Comparison of ENCODE assay signal across 12 cellular contexts in the genomic region with DNA sequence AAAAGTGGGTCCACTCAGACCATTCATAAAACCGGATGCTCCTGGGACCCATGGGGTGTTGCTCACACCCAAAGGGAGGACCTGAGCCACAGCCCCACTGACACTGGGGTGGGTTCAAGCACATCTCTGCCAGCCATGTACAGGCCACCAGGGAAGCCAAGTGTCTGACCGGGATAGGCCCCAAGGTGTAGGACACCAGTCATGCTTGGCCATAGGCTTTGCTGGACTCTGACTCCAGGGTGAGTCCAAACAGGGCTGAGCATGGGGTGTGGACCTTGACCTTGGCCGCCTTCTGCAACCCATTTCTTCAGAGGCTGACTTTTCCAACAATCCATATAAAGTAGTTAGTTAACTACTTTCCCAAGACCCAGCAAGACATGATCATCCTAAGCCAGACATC. TPM values are rescaled to one million over a fixed set of nuclear protein-coding genes. Genes with fewer than 3 reads are reported as not detected.
A peak's percentile ranks its signal among the peaks of the same experiment; 100 is the strongest.
DNase-seq lines count a peak whose midpoint lies in the region; TF ChIP-seq lines count a peak whose summit lies in the region.
"Had no signal": no experiment of that assay in that cellular context is flagged by ENCODE, and none has a peak within 500 bp of the region (broad histone marks: within the 10 kb centered on the region; RNA-seq: fewer than 3 reads in every experiment).

No MANE protein-coding gene starts in this region.

- TF ChIP-seq CTCF in Peyer's patch (IDR thresholded peaks at IDR 0.05): no peak
- TF ChIP-seq CTCF in left ventricle myocardium inferior (IDR thresholded peaks at IDR 0.05; ENCODE audit: borderline replicate concordance): no peak
- no peak for TF ChIP-seq CTCF in GM20000 (IDR thresholded peaks at IDR 0.05; ENCODE audit: extremely low read depth, missing control alignments)

- H3K79me1 ChIP-seq in trophoblast cell (ENCODE audit: low read length): peaks cover 9% of the 10 kb centered on the region

- no peak overlapping the region for H3K9ac ChIP-seq in trophoblast cell (ENCODE audit: low read length)

- no peak for TF ChIP-seq POLR2A in Peyer's patch (IDR thresholded peaks at IDR 0.05)

- H3K27ac ChIP-seq in CD4-positive, alpha-beta memory T cell (ENCODE audit: low read depth, low read length): no peak overlapping the region
- H3K27ac ChIP-seq in Peyer's patch (no peak overlapping the region), left ventricle myocardium inferior (replicated peaks) (peak overlapping the region; percentile 15), trophoblast cell (ENCODE audit: low read depth, low read length) (no peak overlapping the region)

- no peak overlapping the region for H2AFZ ChIP-seq in trophoblast cell (ENCODE audit: insufficient read depth, low read length, poor library complexity)

- H3K18ac ChIP-seq in trophoblast cell (ENCODE audit: low read length): no peak overlapping the region

- no peaks in the 10 kb centered on the region for H3K9me3 ChIP-seq in CD4-positive, alpha-beta memory T cell (ENCODE audit: control insufficient read depth in 1 of 2, low read length in 2 of 2)
- H3K9me3 ChIP-seq in Peyer's patch: no peaks in the 10 kb centered on the region
- H3K9me3 ChIP-seq in left ventricle myocardium inferior (replicated peaks): no peaks in the 10 kb centered on the region
- peaks cover 3% of the 10 kb centered on the region for H3K9me3 ChIP-seq in trophoblast cell (ENCODE audit: insufficient read depth, low read depth, low read length)

- peak overlapping the region; percentile 7 for H3K14ac ChIP-seq in trophoblast cell (ENCODE audit: low read length)

- H3K9me3 Mint-ChIP-seq in CD4-positive, alpha-beta memory T cell: no peaks in the 10 kb centered on the region

- no peaks in the 10 kb centered on the region for H3K36me3 Mint-ChIP-seq in CD4-positive, alpha-beta memory T cell

- no peak overlapping the region for H2BK120ac ChIP-seq in trophoblast cell (ENCODE audit: insufficient read depth, low read length, poor library complexity)

- no peak overlapping the region for H3K4me3 ChIP-seq in CD4-positive, alpha-beta memory T cell (ENCODE audit: low read length in 2 of 2)
- H3K4me3 ChIP-seq in Peyer's patch: no peak overlapping the region
- H3K4me3 ChIP-seq in left ventricle myocardium inferior: no peak overlapping the region
- H3K4me3 ChIP-seq in trophoblast cell (ENCODE audit: low read depth, low read length): peak overlapping the region; percentile 41

- H3K27me3 ChIP-seq in CD4-positive, alpha-beta memory T cell (ENCODE audit: insufficient read depth, low read length): no peaks in the 10 kb centered on the region
- H3K27me3 ChIP-seq in Peyer's patch (no peaks in the 10 kb centered on the region), left ventricle myocardium inferior (ENCODE audit: low read depth) (no peaks in the 10 kb centered on the region), trophoblast cell (ENCODE audit: insufficient read depth, low read length) (no peaks in the 10 kb centered on the region)

- no peaks in the 10 kb centered on the region for H3K27me3 Mint-ChIP-seq in CD4-positive, alpha-beta memory T cell
- H3K27me3 Mint-ChIP-seq: activated CD4-positive, alpha-beta T cell treated with anti-CD3 and anti-CD28 coated beads for 36 hours had no signal

- peak overlapping the region; percentile 4 for H4K91ac ChIP-seq in trophoblast cell (ENCODE audit: low read depth, low read length)

- intact Hi-C loops in CD4-positive, alpha-beta memory T cell (cut with micrococcal nuclease): loop anchor here (1.0 kb wide), 1 partner anchor 33 kb away; no protein-coding TSS in a partner anchor
- intact Hi-C loops in left ventricle myocardium inferior (cut with micrococcal nuclease): no loop called here

- no peak overlapping the region for H3K4me3 Mint-ChIP-seq in CD4-positive, alpha-beta memory T cell
- H3K4me3 Mint-ChIP-seq: activated CD4-positive, alpha-beta T cell treated with anti-CD3 and anti-CD28 coated beads for 36 hours had no signal

- CTCF ChIA-PET in CD4-positive, alpha-beta memory T cell (lab: Charles Lee; ENCODE audit: partially characterized antibody): no interaction called here

- H3K4me2 ChIP-seq in trophoblast cell (ENCODE audit: low read length): no peak overlapping the region

- H3K36me3 ChIP-seq in CD4-positive, alpha-beta memory T cell (ENCODE audit: insufficient read depth, low read length): no peaks in the 10 kb centered on the region
- H3K36me3 ChIP-seq in Peyer's patch (no peaks in the 10 kb centered on the region), left ventricle myocardium inferior (no peaks in the 10 kb centered on the region), trophoblast cell (ENCODE audit: control insufficient read depth in 1 of 2, insufficient read depth in 2 of 2, low read length in 2 of 2) (peaks cover under 1 to 2% of the 10 kb centered on the region in 2 experiments)

- no CpG with 5 or more reads among the region's 3 CpGs for WGBS in trophoblast cell (ENCODE audit: extremely low coverage, insufficient coverage, insufficient read length)

- peaks cover 12% of the 10 kb centered on the region for H3K4me1 ChIP-seq in CD4-positive, alpha-beta memory T cell (ENCODE audit: insufficient read depth, low read length)
- H3K4me1 ChIP-seq in Peyer's patch: peaks cover 0 to 5% (median 0%) of the 10 kb centered on the region in 4 donors
- H3K4me1 ChIP-seq in left ventricle myocardium inferior: peaks cover 59% of the 10 kb centered on the region
- H3K4me1 ChIP-seq in trophoblast cell (ENCODE audit: control insufficient read depth in 1 of 2, insufficient read depth in 2 of 2, low read length in 2 of 2): peaks cover 35 to 36% of the 10 kb centered on the region in 2 experiments

- H2BK5ac ChIP-seq in trophoblast cell (ENCODE audit: low read depth, low read length, poor library complexity): no peak overlapping the region

- H3K23ac ChIP-seq in trophoblast cell (ENCODE audit: low read length): no peak overlapping the region

- H4K8ac ChIP-seq in trophoblast cell (ENCODE audit: low read depth, low read length): no peak overlapping the region

- no peak overlapping the region for H2BK12ac ChIP-seq in trophoblast cell (ENCODE audit: low read length)

- H2AK5ac ChIP-seq in trophoblast cell (ENCODE audit: low read length): peak overlapping the region; percentile 52

- no peak overlapping the region for H4K12ac ChIP-seq in trophoblast cell (ENCODE audit: low read depth, low read length)

- no peak overlapping the region for H3K4ac ChIP-seq in trophoblast cell (ENCODE audit: low read depth, low read length)

- H3K79me2 ChIP-seq in trophoblast cell (ENCODE audit: control insufficient read depth, insufficient read depth, low read length, poor library complexity): peaks cover 4% of the 10 kb centered on the region

- peak overlapping the region in 4 of 7 donors; percentile 11 to 46 (median 34) for H3K27ac Mint-ChIP-seq in CD4-positive, alpha-beta memory T cell

- no peak for DNase-seq in CD4-positive, alpha-beta memory T cell
- peak in 2 of 3 donors; percentile 65 to 69 for DNase-seq in Peyer's patch
- DNase-seq in left ventricle myocardium inferior: no peak
- DNase-seq in trophoblast cell: no peak
- no peak for DNase-seq in NCI-H1436 (lab: John Stamatoyannopoulos, UW)
- DNase-seq in GM20000 (ENCODE audit: low spot score): no peak
- DNase-seq in RPMI8226: no peak
- DNase-seq: C1 segment of cervical spinal cord; DMS79; NCI-H2107; stimulated activated naive CD4-positive, alpha-beta T cell treated with Interleukin-2 at 50 U/mL for 16 hours had no signal

- H3K4me1 Mint-ChIP-seq in CD4-positive, alpha-beta memory T cell: peaks cover 7 to 28% (median 14%) of the 10 kb centered on the region in 4 donors

- POLR2A ChIA-PET in CD4-positive, alpha-beta memory T cell (lab: Charles Lee; ENCODE audit: partially characterized antibody): interaction anchor here (1.5 kb wide), 1 partner anchor 31 kb away, joined by 3 read pairs; a partner anchor contains a TSS

RNA-seq across cellular contexts. Expression of a gene that starts 31.4 kb away (rescaled TPM):
- total RNA-seq in CD4-positive, alpha-beta memory T cell: 10 to 100 TPM; 43.6 to 44.7 TPM
- 10 to 100 TPM in 1 of 2 donors, 1 to 10 TPM in 1; 2.8 to 10.2 TPM for polyA plus RNA-seq in CD4-positive, alpha-beta memory T cell
- total RNA-seq in Peyer's patch (1 to 10 TPM; 3.3 to 7.1 (median 6.0) TPM), left ventricle myocardium inferior (23.1 TPM)
- polyA plus RNA-seq in trophoblast cell (2013): 14.1 and 15.4 TPM in 2 replicates

Comparison
In these comparisons a context has a peak if more than half of its experiments do, and no peak if none do; other contexts are left out.
1. DNase-seq: peak in Peyer's patch (2 of 3); none in CD4-positive, alpha-beta memory T cell (0 of 5), left ventricle myocardium inferior (single experiment), trophoblast cell (0 of 2), NCI-H1436 (single experiment), GM20000 (single experiment) and RPMI8226 (single experiment).